Comparison of ENCODE assay signal across 8 cellular contexts in the genomic region with DNA sequence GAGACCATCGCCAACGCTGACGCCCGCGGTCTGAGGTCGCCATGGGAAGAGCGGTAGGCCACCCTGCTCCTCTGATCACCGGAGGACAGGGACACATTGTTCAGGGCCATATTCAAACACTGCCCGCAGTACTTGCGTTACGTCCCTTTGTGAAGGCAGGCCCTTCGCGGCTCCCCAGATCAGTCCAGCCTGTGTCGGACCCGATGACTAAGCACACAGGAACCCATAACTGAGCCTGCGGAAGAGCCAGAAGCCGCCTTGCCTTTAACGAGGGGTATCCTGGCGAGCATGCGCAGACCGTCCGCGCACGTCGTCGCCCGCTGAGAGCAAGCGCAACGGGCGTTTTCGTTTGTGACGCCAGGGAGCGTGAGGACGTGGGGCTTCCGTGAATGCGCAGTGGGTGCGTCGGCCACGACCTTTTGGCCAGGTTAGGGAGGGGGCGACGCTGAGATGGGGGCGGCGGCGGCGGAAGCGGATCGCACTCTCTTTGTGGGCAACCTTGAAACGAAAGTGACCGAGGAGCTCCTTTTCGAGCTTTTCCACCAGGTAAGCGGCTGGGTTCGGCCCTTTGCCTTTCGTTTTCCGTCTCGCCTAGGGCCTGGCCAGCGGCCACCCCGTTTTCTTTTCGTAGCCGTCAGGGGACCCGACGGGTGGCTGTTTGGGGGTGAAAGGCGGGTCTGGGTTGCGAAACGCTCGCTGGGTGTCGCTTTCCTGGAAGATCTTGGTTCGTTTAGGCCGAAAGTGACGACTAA. TPM values are rescaled to one million over a fixed set of nuclear protein-coding genes. Genes with fewer than 3 reads are reported as not detected.
A peak's percentile ranks its signal among the peaks of the same experiment; 100 is the strongest.
DNase-seq lines count a peak whose midpoint lies in the region; ATAC-seq and TF ChIP-seq lines count a peak whose summit lies in the region.

A gene with protein sequence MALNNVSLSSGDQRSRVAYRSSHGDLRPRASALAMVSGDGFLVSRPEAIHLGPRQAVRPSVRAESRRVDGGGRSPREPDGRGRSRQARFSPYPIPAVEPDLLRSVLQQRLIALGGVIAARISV (minus strand): TSS at position 290 of the 752 bp plus-strand sequence. CDS start 180 bp downstream, at position 110.
A gene with protein sequence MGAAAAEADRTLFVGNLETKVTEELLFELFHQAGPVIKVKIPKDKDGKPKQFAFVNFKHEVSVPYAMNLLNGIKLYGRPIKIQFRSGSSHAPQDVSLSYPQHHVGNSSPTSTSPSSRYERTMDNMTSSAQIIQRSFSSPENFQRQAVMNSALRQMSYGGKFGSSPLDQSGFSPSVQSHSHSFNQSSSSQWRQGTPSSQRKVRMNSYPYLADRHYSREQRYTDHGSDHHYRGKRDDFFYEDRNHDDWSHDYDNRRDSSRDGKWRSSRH (plus strand): TSS at position 445 of the 752 bp plus-strand sequence. CDS start 6 bp downstream, at position 451.

- peaks cover 8 to 16% of the 10 kb centered on the region in 2 experiments; a peak in 3 of 4 replicates for H3K79me1 ChIP-seq in IMR-90 (ENCODE audit: low read depth in 1 of 2, low read length in 2 of 2)

- H3K27ac ChIP-seq in IMR-90 (ENCODE audit: insufficient read depth, low read length), result peak within 1 kb of the TSS; percentile 97
- peak within 1 kb of the TSS; percentile 97 to 99 for H3K27ac ChIP-seq in mucosa of rectum (ENCODE audit: low read depth in 2 of 2, low read length in 2 of 2)

- H3K4me3 ChIP-seq in IMR-90 (ENCODE audit: insufficient read depth, low read depth, low read length), result peak within 1 kb of the TSS; percentile 72
- peak within 1 kb of the TSS; percentile 74 to 100 for H3K4me3 ChIP-seq in mucosa of rectum (ENCODE audit: low read length in 2 of 2)

- H3K9me3 ChIP-seq in IMR-90 (ENCODE audit: control insufficient read depth, insufficient read depth, low read length) (no peaks in the 10 kb centered on the region), mucosa of rectum (ENCODE audit: control insufficient read depth in 2 of 2, low read length in 2 of 2) (no peaks in the 10 kb centered on the region)

- peaks cover 2% of the 10 kb centered on the region for H3K36me3 ChIP-seq in IMR-90 (ENCODE audit: control insufficient read depth, insufficient read depth, low read length)
- peaks cover 5 to 8% of the 10 kb centered on the region in 2 donors for H3K36me3 ChIP-seq in mucosa of rectum (ENCODE audit: control insufficient read depth in 2 of 2, insufficient read depth in 2 of 2, low read length in 2 of 2)

- H2AK9ac ChIP-seq in IMR-90 (replicated peaks; ENCODE audit: low read depth, low read length, poor library complexity), result peak within 1 kb of the TSS; percentile 97

- peak within 1 kb of the TSS; percentile 86 for H2AFZ ChIP-seq in IMR-90 (replicated peaks; ENCODE audit: low read length, poor library complexity)

- peak within 1 kb of the TSS; percentile 94 for H4K5ac ChIP-seq in IMR-90 (ENCODE audit: low read depth, low read length)

- peaks cover 10% of the 10 kb centered on the region; the same call in 1 of the 2 replicates for H4K20me1 ChIP-seq in IMR-90 (ENCODE audit: insufficient read depth, low read length)

- H4K8ac ChIP-seq in IMR-90 (ENCODE audit: low read depth in 2 of 2, low read length in 2 of 2), result peak within 1 kb of the TSS; percentile 97 to 98

- BruUV-seq in IMR-90 (replicated peaks; lab: Mats Ljungman, UMichigan), result no TSS peak

- H2AK5ac ChIP-seq in IMR-90 (ENCODE audit: low read depth, low read length), result peak within 1 kb of the TSS; percentile 96

- H3K4ac ChIP-seq in IMR-90 (ENCODE audit: low read depth, low read length), result peak within 1 kb of the TSS; percentile 97

- POLR2A ChIA-PET in IMR-90 (lab: Charles Lee; ENCODE audit: unreplicated experiment), result no interaction called here

- in situ Hi-C loops in IMR-90 (cut with MboI; ENCODE audit: low sequenced_read_pairs), result no loop called here

- CTCF ChIA-PET in IMR-90 (lab: Yijun Ruan, JAX), result no interaction called here

- peak within 1 kb of the TSS; percentile 99 for H3K23ac ChIP-seq in IMR-90 (ENCODE audit: low read depth, low read length)

- TF ChIP-seq POLR2A in IMR-90 (IDR thresholded peaks at IDR 0.05; ENCODE audit: low read depth, low read length) (peak; percentile 94), erythroblast (IDR thresholded peaks at IDR 0.05; ENCODE audit: low read length) (peak; percentile 99)

- peak within 1 kb of the TSS; percentile 99 for H3K56ac ChIP-seq in IMR-90 (ENCODE audit: extremely low read depth, insufficient read depth, low read length)

- peak within 1 kb of the TSS; percentile 98 for H3K14ac ChIP-seq in IMR-90 (replicated peaks; ENCODE audit: low read depth, low read length)

- H3K27me3 ChIP-seq in IMR-90 (ENCODE audit: control insufficient read depth, insufficient read depth, low read length), result no peaks in the 10 kb centered on the region
- no peaks in the 10 kb centered on the region for H3K27me3 ChIP-seq in mucosa of rectum (ENCODE audit: control insufficient read depth in 2 of 2, insufficient read depth in 2 of 2, low read length in 2 of 2)

- H2BK5ac ChIP-seq in IMR-90 (ENCODE audit: low read depth, low read length, poor library complexity, severe bottlenecking), result peak within 1 kb of the TSS; percentile 90

- H3K9me1 ChIP-seq in IMR-90 (ENCODE audit: insufficient read depth, low read length), result 0 out of 2 replicates have a peak, but pooled peaks cover 3% of the 10 kb centered on the region

- peak within 1 kb of the TSS; percentile 96 for H3K18ac ChIP-seq in IMR-90 (ENCODE audit: low read depth, low read length)

- 0% methylated on average over 43 of the region's 69 CpGs; no CpG with 5 or more reads in 1 of the 2 experiments for WGBS in IMR-90 (ENCODE audit: extremely low coverage in 2 of 2, insufficient read length in 1 of 2), 2 experiments

- peak within 1 kb of the TSS; percentile 88 for H2BK120ac ChIP-seq in IMR-90 (ENCODE audit: low read depth, low read length)

- intact Hi-C loops in IMR-90 (cut with micrococcal nuclease), result loop anchor here (1.0 to 5.0 kb wide), 4 partner anchors 33 to 118 kb away; a partner anchor contains a TSS

- peak within 1 kb of the TSS; percentile 92 for H4K91ac ChIP-seq in IMR-90 (ENCODE audit: insufficient read depth, low read depth, low read length)

- peak within 1 kb of the TSS; percentile 58 for H2BK20ac ChIP-seq in IMR-90 (ENCODE audit: low read depth, low read length)

- 0 out of 2 replicates have a peak, but pooled peaks have one; percentile 3 for TF ChIP-seq RAD21 in IMR-90 (IDR thresholded peaks at IDR 0.05; ENCODE audit: low read length)

- ATAC-seq in GM21528 (IDR thresholded peaks at IDR 0.05; ENCODE audit: low FRiP score, unreplicated experiment) (peak; percentile 97), IMR-90 (ENCODE audit: low read depth) (peak; percentile 92)

- H3K4me1 ChIP-seq in IMR-90 (ENCODE audit: control insufficient read depth, insufficient read depth, low read length) (peaks cover 5% of the 10 kb centered on the region; the same call in 1 of the 2 replicates), mucosa of rectum (ENCODE audit: control insufficient read depth in 2 of 2, insufficient read depth in 2 of 2, low read length in 2 of 2) (peaks cover 14 to 15% of the 10 kb centered on the region in 2 donors)

- H3K4me2 ChIP-seq in IMR-90 (ENCODE audit: low read depth, low read length), result peak within 1 kb of the TSS; percentile 98

- DNase-seq in DMS153 (lab: John Stamatoyannopoulos, UW) (peak; percentile 97), IMR-90 (peak; percentile 99), OCI-M1 (lab: John Stamatoyannopoulos, UW) (peak; percentile 99), erythroblast (lab: John Stamatoyannopoulos, UW) (peak; percentile 98 to 99)
- peak; percentile 96 for DNase-seq in activated T-cell treated with anti-CD3 and anti-CD28 coated beads, Interleukin-2, amount 50 U/mL, for 1 hour
- peak; percentile 98 for DNase-seq in stimulated activated CD8-positive, alpha-beta memory T cell treated with anti-CD3 and anti-CD28 coated beads, Interleukin-4, amount 100 ng/mL, for 48 hours

- no peak for TF ChIP-seq CTCF in IMR-90 (conservative IDR thresholded peaks at IDR 0.05; ENCODE audit: low read depth, low read length)

- H3K9ac ChIP-seq in IMR-90 (ENCODE audit: low read depth, low read length) (peak within 1 kb of the TSS; percentile 99), mucosa of rectum (ENCODE audit: low read depth in 1 of 2, low read length in 2 of 2) (peak within 1 kb of the TSS; percentile 100)

- dilution Hi-C loops in IMR-90 (cut with HindIII; ENCODE audit: low sequenced_read_pairs, unreplicated experiment), result no loop called here

- H2BK15ac ChIP-seq in IMR-90 (ENCODE audit: low read depth, low read length), result peak within 1 kb of the TSS; percentile 97

TF ChIP-seq in IMR-90, 13 proteins besides CTCF, POLR2A, EP300 and RAD21 (continues in another document):
- TF ChIP-seq RFX5 (IDR thresholded peaks at IDR 0.05; ENCODE audit: low read depth, low read length) (no peak), FOS (IDR thresholded peaks at IDR 0.05; ENCODE audit: low read depth, low read length) (peak; percentile 73), CHD1 (IDR thresholded peaks at IDR 0.05; ENCODE audit: low read depth, low read length) (peak; percentile 71; the same call in 1 of the 2 replicates), BHLHE40 (IDR thresholded peaks at IDR 0.05; ENCODE audit: low read depth, low read length) (peak; percentile 31; the same call in 1 of the 2 replicates), MXI1 (IDR thresholded peaks at IDR 0.05; ENCODE audit: borderline replicate concordance, low read depth, low read length) (0 out of 2 replicates have a peak, but pooled peaks have one; percentile 50)
- TF ChIP-seq, protein P1, sequence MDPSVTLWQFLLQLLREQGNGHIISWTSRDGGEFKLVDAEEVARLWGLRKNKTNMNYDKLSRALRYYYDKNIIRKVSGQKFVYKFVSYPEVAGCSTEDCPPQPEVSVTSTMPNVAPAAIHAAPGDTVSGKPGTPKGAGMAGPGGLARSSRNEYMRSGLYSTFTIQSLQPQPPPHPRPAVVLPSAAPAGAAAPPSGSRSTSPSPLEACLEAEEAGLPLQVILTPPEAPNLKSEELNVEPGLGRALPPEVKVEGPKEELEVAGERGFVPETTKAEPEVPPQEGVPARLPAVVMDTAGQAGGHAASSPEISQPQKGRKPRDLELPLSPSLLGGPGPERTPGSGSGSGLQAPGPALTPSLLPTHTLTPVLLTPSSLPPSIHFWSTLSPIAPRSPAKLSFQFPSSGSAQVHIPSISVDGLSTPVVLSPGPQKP (IDR thresholded peaks at IDR 0.05; ENCODE audit: borderline replicate concordance, low read depth, low read length), result no peak

RNA-seq across cellular contexts. Expression of the first gene that starts in this region (rescaled TPM):
- total RNA-seq in IMR-90 (2012; rRNA removed), result 2.3 and 3.6 TPM in 2 replicates
- 3.0 and 3.7 TPM in 2 replicates for polyA plus RNA-seq in IMR-90 (2012; rRNA removed)
- 5.4 and 6.8 TPM in 2 replicates for polyA plus RNA-seq in IMR-90 (2012; cell fraction: cytosol; rRNA removed)
- polyA plus RNA-seq in IMR-90 (2012; cell fraction: nucleus; rRNA removed; ENCODE audit: low replicate concordance), result 5.2 TPM in 2 replicates

RNA-seq across cellular contexts. Expression of the second gene that starts in this region (rescaled TPM):
- total RNA-seq in IMR-90 (2012; rRNA removed), result 110 and 111 TPM in 2 replicates
- polyA plus RNA-seq in IMR-90 (2012; rRNA removed), result 24.4 and 27.8 TPM in 2 replicates
- polyA plus RNA-seq in IMR-90 (2012; cell fraction: cytosol; rRNA removed), result 6.6 and 7.7 TPM in 2 replicates
- polyA plus RNA-seq in IMR-90 (2012; cell fraction: nucleus; rRNA removed; ENCODE audit: low replicate concordance), result 2.7 and 18.4 TPM in 2 replicates

Comparison
In these comparisons a context has a peak if more than half of its experiments do, and no peak if none do; other contexts are left out.
1. Peak in every context shown above with its lines: DNase-seq, ATAC-seq, H3K4me3 ChIP-seq and H3K27ac ChIP-seq.